ENCODE assay signal across 9 cellular contexts in genomic region chr9:136532799-136533774, GRCh38. TPM values are rescaled to one million over a fixed set of nuclear protein-coding genes. Genes with fewer than 3 reads are reported as not detected.
DNase-seq lines count a peak whose midpoint lies in the region; ATAC-seq, FAIRE-seq and TF ChIP-seq lines count a peak whose summit lies in the region.
"Had no signal": no experiment of that assay in that cellular context is flagged by ENCODE, and none has a peak within 500 bp of the region (broad histone marks: within the 10 kb centered on the region; RNA-seq: fewer than 3 reads in every experiment).

No MANE protein-coding gene starts in this region.

- H3K36me3 ChIP-seq in CD4-positive, CD25-positive, alpha-beta regulatory T cell (ENCODE audit: control insufficient read depth, insufficient read depth, low read length) = peaks cover 3% of the 10 kb centered on the region
- H3K36me3 ChIP-seq in small intestine (ENCODE audit: control insufficient read depth in 2 of 2, insufficient read depth in 2 of 2, low read length in 2 of 2) = no peaks in the 10 kb centered on the region

- 46 to 51% (median 47%) methylated on average over 31 to 35 of the region's 35 CpGs for WGBS in small intestine, 3 donors

- H3K36me3 Mint-ChIP-seq in CD4-positive, CD25-positive, alpha-beta regulatory T cell = no peaks in the 10 kb centered on the region
- peaks cover 4% of the 10 kb centered on the region for H3K36me3 Mint-ChIP-seq in brain

- peak overlapping the region; percentile 75 to 86 (median 85) for H3K27ac Mint-ChIP-seq in CD4-positive, CD25-positive, alpha-beta regulatory T cell
- H3K27ac Mint-ChIP-seq in brain = peak overlapping the region in 4 of 5 experiments; percentile 72 to 96 (median 92)

- H3K9me3 Mint-ChIP-seq in CD4-positive, CD25-positive, alpha-beta regulatory T cell = no peaks in the 10 kb centered on the region
- no peaks in the 10 kb centered on the region for H3K9me3 Mint-ChIP-seq in brain

- peak overlapping the region; percentile 77 to 85 (median 79) for H3K4me3 Mint-ChIP-seq in CD4-positive, CD25-positive, alpha-beta regulatory T cell
- peak overlapping the region in 1 of 5 experiments; percentile 63 for H3K4me3 Mint-ChIP-seq in brain

- peak; percentile 68 to 73 for ATAC-seq in CD4-positive, CD25-positive, alpha-beta regulatory T cell (ENCODE audit: low read depth in 2 of 2)
- no peak for ATAC-seq in GM18520 (IDR thresholded peaks at IDR 0.05; ENCODE audit: unreplicated experiment)
- ATAC-seq in HG03039 (IDR thresholded peaks at IDR 0.05; ENCODE audit: unreplicated experiment) = no peak

- no peak for FAIRE-seq in small intestine (lab: Jason Lieb, UNC)

- no peaks in the 10 kb centered on the region for H3K27me3 ChIP-seq in CD4-positive, CD25-positive, alpha-beta regulatory T cell (ENCODE audit: control insufficient read depth, insufficient read depth, low read length)
- H3K27me3 ChIP-seq in small intestine (ENCODE audit: control insufficient read depth in 2 of 2, insufficient read depth in 2 of 2, low read length in 2 of 2) = no peaks in the 10 kb centered on the region

- peaks cover 87% of the 10 kb centered on the region for H3K4me1 ChIP-seq in CD4-positive, CD25-positive, alpha-beta regulatory T cell (ENCODE audit: control insufficient read depth, insufficient read depth, low read length, poor library complexity, severe bottlenecking)
- peaks cover 14 to 20% of the 10 kb centered on the region in 2 donors for H3K4me1 ChIP-seq in small intestine (ENCODE audit: control insufficient read depth in 2 of 2, insufficient read depth in 1 of 2, low read depth in 1 of 2, low read length in 1 of 2)

- H3K9me3 ChIP-seq in CD4-positive, CD25-positive, alpha-beta regulatory T cell (ENCODE audit: control insufficient read depth in 2 of 2, low read length in 2 of 2) = no peaks in the 10 kb centered on the region
- no peaks in the 10 kb centered on the region for H3K9me3 ChIP-seq in small intestine (ENCODE audit: control insufficient read depth, low read depth)

- peaks cover 0 to 58% (median 21%) of the 10 kb centered on the region in 4 donors for H3K4me1 Mint-ChIP-seq in CD4-positive, CD25-positive, alpha-beta regulatory T cell
- H3K4me1 Mint-ChIP-seq in brain = peaks cover 73% of the 10 kb centered on the region

- TF ChIP-seq CTCF in brain (conservative IDR thresholded peaks at IDR 0.05) = no peak

- H3K27ac ChIP-seq in CD4-positive, CD25-positive, alpha-beta regulatory T cell (ENCODE audit: insufficient read depth, low read length, poor library complexity, severe bottlenecking) = peak overlapping the region; percentile 63
- H3K27ac ChIP-seq in small intestine (ENCODE audit: low read depth in 1 of 2, low read length in 1 of 2) = peak overlapping the region; percentile 50 to 61
- H3K27ac ChIP-seq: C4-2B had no signal

- H3K27me3 Mint-ChIP-seq in CD4-positive, CD25-positive, alpha-beta regulatory T cell = no peaks in the 10 kb centered on the region
- no peaks in the 10 kb centered on the region for H3K27me3 Mint-ChIP-seq in brain

- DNase-seq in CD4-positive, CD25-positive, alpha-beta regulatory T cell = peak; percentile 28 to 86 (median 72)
- DNase-seq in UCSD-AML1 (lab: John Stamatoyannopoulos, UW; ENCODE audit: unreplicated experiment) (peak; percentile 45), small intestine (peak; percentile 57), A172 (ENCODE audit: low spot score) (no peak), cortex of kidney (lab: John Stamatoyannopoulos, UW) (no peak)

- no peak overlapping the region for H3K4me3 ChIP-seq in CD4-positive, CD25-positive, alpha-beta regulatory T cell (ENCODE audit: low read depth, low read length)
- H3K4me3 ChIP-seq in small intestine (ENCODE audit: low read depth in 1 of 2, low read length in 2 of 2) = no peak overlapping the region

RNA-seq across cellular contexts. Expression of gene NOTCH1, which starts 12.8 kb away (rescaled TPM):
- 52.3 TPM for total RNA-seq in CD4-positive, CD25-positive, alpha-beta regulatory T cell
- polyA plus RNA-seq in CD4-positive, CD25-positive, alpha-beta regulatory T cell = 1 to 10 TPM; 1.2 to 1.7 (median 1.5) TPM
- polyA plus RNA-seq in brain (ENCODE audit: insufficient read depth, low read depth, low replicate concordance) (12.3 TPM), small intestine (10 to 100 TPM in 1 of 3 donors, 1 to 10 TPM in 2; 1.8 to 19.8 (median 1.9) TPM)
- total RNA-seq in A172 (2014; rRNA removed; shearing (Covaris generic)) = 22.2 and 23.3 TPM in 2 replicates

RNA-seq across cellular contexts. Expression of gene SEC16A, which starts 50.2 kb away (rescaled TPM):
- 74.4 TPM for total RNA-seq in CD4-positive, CD25-positive, alpha-beta regulatory T cell
- polyA plus RNA-seq in CD4-positive, CD25-positive, alpha-beta regulatory T cell = 10 to 100 TPM; 17.7 to 22.7 (median 21.1) TPM
- polyA plus RNA-seq in brain (ENCODE audit: insufficient read depth, low read depth, low replicate concordance) (80.6 TPM), small intestine (10 to 100 TPM; 37.4 to 41.1 (median 38.2) TPM)
- total RNA-seq in A172 (2014; rRNA removed; shearing (Covaris generic)) = 35.0 and 46.3 TPM in 2 replicates

Comparison
In these comparisons a context has a peak if more than half of its experiments do, and no peak if none do; other contexts are left out.
1. ATAC-seq: peak in CD4-positive, CD25-positive, alpha-beta regulatory T cell (2 of 2); none in GM18520 (single experiment) and HG03039 (single experiment).
2. DNase-seq: peak in CD4-positive, CD25-positive, alpha-beta regulatory T cell (3 of 3), UCSD-AML1 (single experiment) and small intestine (single experiment); none in A172 (single experiment) and cortex of kidney (single experiment).